In genomic region chr19:46288896-46289588, GRCh38 we compare ENCODE assay signal across 2 cellular contexts.
TF ChIP-seq lines count a peak whose summit lies in the region.

No MANE protein-coding gene starts in this region.

TF ChIP-seq in Ishikawa, 13 proteins besides CTCF, POLR2A, EP300 and RAD21 (continued from another document):
- TF ChIP-seq USF1 (IDR thresholded peaks at IDR 0.05), result peak; percentile 55
- no peak for TF ChIP-seq ZBTB7A (IDR thresholded peaks at IDR 0.05; ENCODE audit: low read depth)
- no peak for TF ChIP-seq TCF12 (IDR thresholded peaks at IDR 0.05; ENCODE audit: low read depth)
- no peak for TF ChIP-seq MAX (IDR thresholded peaks at IDR 0.05)

TF ChIP-seq in K562, 482 proteins besides CTCF, POLR2A, EP300 and RAD21 (continued from another document and continues in another):
- TF ChIP-seq ARID3A (IDR thresholded peaks at IDR 0.05; ENCODE audit: borderline replicate concordance, low read depth, low read length), result no peak
- TF ChIP-seq E4F1 (CRISPR knock-in tag; IDR thresholded peaks at IDR 0.05; ENCODE audit: borderline replicate concordance), result no peak
- no peak for TF ChIP-seq GMEB1 (CRISPR knock-in tag; IDR thresholded peaks at IDR 0.05)
- no peak for TF ChIP-seq MCM5 (IDR thresholded peaks at IDR 0.05; ENCODE audit: low read depth)
- TF ChIP-seq ETV6 (IDR thresholded peaks at IDR 0.05; ENCODE audit: borderline replicate concordance in 1 of 2, low read depth in 2 of 2, low read length in 1 of 2), result no peak
- no peak for TF ChIP-seq ETV6 (CRISPR knock-in tag; IDR thresholded peaks at IDR 0.05; ENCODE audit: borderline replicate concordance)
- no peak for TF ChIP-seq BRF2 (IDR thresholded peaks at IDR 0.05; ENCODE audit: borderline replicate concordance, insufficient read depth, insufficient read length)
- peak; percentile 95 for TF ChIP-seq TFE3 (CRISPR knock-in tag; IDR thresholded peaks at IDR 0.05)
- no peak for TF ChIP-seq YY1 (IDR thresholded peaks at IDR 0.05; ENCODE audit: borderline replicate concordance in 1 of 3, control insufficient read depth in 1 of 3, extremely low read depth in 1 of 3, insufficient read depth in 3 of 3, insufficient read length in 1 of 3, insufficient replicate concordance in 2 of 3, low read depth in 1 of 3, low read length in 2 of 3)
- no peak for TF ChIP-seq ZNF644 (tag; IDR thresholded peaks at IDR 0.05; ENCODE audit: low read depth)
- TF ChIP-seq ZNF384 (IDR thresholded peaks at IDR 0.05; ENCODE audit: low read depth, low read length), result no peak
- TF ChIP-seq DLX4 (CRISPR knock-in tag; IDR thresholded peaks at IDR 0.05), result no peak
- no peak for TF ChIP-seq PCBP1 (IDR thresholded peaks at IDR 0.05; ENCODE audit: low read depth, low read length, poor library complexity, severe bottlenecking)
- no peak for TF ChIP-seq ZNF217 (CRISPR knock-in tag; IDR thresholded peaks at IDR 0.05)
- no peak for TF ChIP-seq ZNF395 (CRISPR knock-in tag; IDR thresholded peaks at IDR 0.05)
- no peak for TF ChIP-seq HNRNPH1 (optimal IDR thresholded peaks at IDR 0.05; ENCODE audit: low read depth, low read length)
- TF ChIP-seq ZNF551 (CRISPR knock-in tag; IDR thresholded peaks at IDR 0.05), result no peak
- no peak for TF ChIP-seq NR2C2 (CRISPR knock-in tag; IDR thresholded peaks at IDR 0.05)
- peak; percentile 56; the same call in 1 of the 2 replicates for TF ChIP-seq NR2C2 (tag; IDR thresholded peaks at IDR 0.05)
- TF ChIP-seq ZNF24 (IDR thresholded peaks at IDR 0.05), result no peak
- peak; percentile 39 for TF ChIP-seq NFYB (IDR thresholded peaks at IDR 0.05; ENCODE audit: extremely low read depth, insufficient read length)
- no peak for TF ChIP-seq GABPB1 (CRISPR knock-in tag; IDR thresholded peaks at IDR 0.05)
- no peak for TF ChIP-seq DDX20 (tag; IDR thresholded peaks at IDR 0.05; ENCODE audit: low read depth)
- no peak for TF ChIP-seq ZNF184 (CRISPR knock-in tag; IDR thresholded peaks at IDR 0.05)
- 0 out of 2 replicates have a peak, but pooled peaks have one; percentile 49 for TF ChIP-seq ZNF589 (CRISPR knock-in tag; IDR thresholded peaks at IDR 0.05; ENCODE audit: low read depth)
- no peak for TF ChIP-seq TBP (optimal IDR thresholded peaks at IDR 0.05; ENCODE audit: low read depth, low read length)
- peak; percentile 60 for TF ChIP-seq USF2 (CRISPR knock-in tag; IDR thresholded peaks at IDR 0.05)
- no peak for TF ChIP-seq GABPB2 (CRISPR knock-in tag; conservative IDR thresholded peaks at IDR 0.05)
- no peak for TF ChIP-seq ZBTB12 (CRISPR knock-in tag; IDR thresholded peaks at IDR 0.05)
- peak; percentile 86 for TF ChIP-seq FOSL1 (tag; conservative IDR thresholded peaks at IDR 0.05)
- TF ChIP-seq JUNB (CRISPR knock-in tag; conservative IDR thresholded peaks at IDR 0.05), result no peak
- no peak for TF ChIP-seq EP400 (IDR thresholded peaks at IDR 0.05)
- peak; percentile 49; the same call in 1 of the 2 replicates for TF ChIP-seq CBFA2T2 (conservative IDR thresholded peaks at IDR 0.05)
- no peak for TF ChIP-seq ZC3H8 (IDR thresholded peaks at IDR 0.05)
- TF ChIP-seq MNT (conservative IDR thresholded peaks at IDR 0.05), result no peak
- TF ChIP-seq RREB1 (CRISPR knock-in tag; IDR thresholded peaks at IDR 0.05), result no peak
